ENCODE assay signal across 2 cellular contexts in genomic region chr9:126861707-126862460, GRCh38.
TF ChIP-seq lines count a peak whose summit lies in the region.

No MANE protein-coding gene starts in this region.

TF ChIP-seq in SK-N-SH, 30 proteins besides CTCF, POLR2A, EP300 and RAD21 (continued from another document):
- TF ChIP-seq, protein P1, sequence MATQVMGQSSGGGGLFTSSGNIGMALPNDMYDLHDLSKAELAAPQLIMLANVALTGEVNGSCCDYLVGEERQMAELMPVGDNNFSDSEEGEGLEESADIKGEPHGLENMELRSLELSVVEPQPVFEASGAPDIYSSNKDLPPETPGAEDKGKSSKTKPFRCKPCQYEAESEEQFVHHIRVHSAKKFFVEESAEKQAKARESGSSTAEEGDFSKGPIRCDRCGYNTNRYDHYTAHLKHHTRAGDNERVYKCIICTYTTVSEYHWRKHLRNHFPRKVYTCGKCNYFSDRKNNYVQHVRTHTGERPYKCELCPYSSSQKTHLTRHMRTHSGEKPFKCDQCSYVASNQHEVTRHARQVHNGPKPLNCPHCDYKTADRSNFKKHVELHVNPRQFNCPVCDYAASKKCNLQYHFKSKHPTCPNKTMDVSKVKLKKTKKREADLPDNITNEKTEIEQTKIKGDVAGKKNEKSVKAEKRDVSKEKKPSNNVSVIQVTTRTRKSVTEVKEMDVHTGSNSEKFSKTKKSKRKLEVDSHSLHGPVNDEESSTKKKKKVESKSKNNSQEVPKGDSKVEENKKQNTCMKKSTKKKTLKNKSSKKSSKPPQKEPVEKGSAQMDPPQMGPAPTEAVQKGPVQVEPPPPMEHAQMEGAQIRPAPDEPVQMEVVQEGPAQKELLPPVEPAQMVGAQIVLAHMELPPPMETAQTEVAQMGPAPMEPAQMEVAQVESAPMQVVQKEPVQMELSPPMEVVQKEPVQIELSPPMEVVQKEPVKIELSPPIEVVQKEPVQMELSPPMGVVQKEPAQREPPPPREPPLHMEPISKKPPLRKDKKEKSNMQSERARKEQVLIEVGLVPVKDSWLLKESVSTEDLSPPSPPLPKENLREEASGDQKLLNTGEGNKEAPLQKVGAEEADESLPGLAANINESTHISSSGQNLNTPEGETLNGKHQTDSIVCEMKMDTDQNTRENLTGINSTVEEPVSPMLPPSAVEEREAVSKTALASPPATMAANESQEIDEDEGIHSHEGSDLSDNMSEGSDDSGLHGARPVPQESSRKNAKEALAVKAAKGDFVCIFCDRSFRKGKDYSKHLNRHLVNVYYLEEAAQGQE (IDR thresholded peaks at IDR 0.05; ENCODE audit: low read depth, low read length): no peak
- TF ChIP-seq FOSL2 (IDR thresholded peaks at IDR 0.05; ENCODE audit: borderline replicate concordance, low read depth) (no peak), TCF12 (IDR thresholded peaks at IDR 0.05) (no peak), MEF2A (IDR thresholded peaks at IDR 0.05; ENCODE audit: borderline replicate concordance, low read depth) (no peak), POLR2AphosphoS5 (IDR thresholded peaks at IDR 0.05; ENCODE audit: low read depth, low read length) (no peak), FOXM1 (IDR thresholded peaks at IDR 0.05; ENCODE audit: low read depth) (no peak), NFIC (IDR thresholded peaks at IDR 0.05; ENCODE audit: borderline replicate concordance) (no peak), GABPA (IDR thresholded peaks at IDR 0.05; ENCODE audit: low read depth) (no peak), JUND (IDR thresholded peaks at IDR 0.05) (no peak), SIN3A (IDR thresholded peaks at IDR 0.05; ENCODE audit: borderline replicate concordance, low read depth, low read length) (no peak), GATA2 (CRISPR knock-in tag; IDR thresholded peaks at IDR 0.05) (no peak)
- TF ChIP-seq, protein P2, sequence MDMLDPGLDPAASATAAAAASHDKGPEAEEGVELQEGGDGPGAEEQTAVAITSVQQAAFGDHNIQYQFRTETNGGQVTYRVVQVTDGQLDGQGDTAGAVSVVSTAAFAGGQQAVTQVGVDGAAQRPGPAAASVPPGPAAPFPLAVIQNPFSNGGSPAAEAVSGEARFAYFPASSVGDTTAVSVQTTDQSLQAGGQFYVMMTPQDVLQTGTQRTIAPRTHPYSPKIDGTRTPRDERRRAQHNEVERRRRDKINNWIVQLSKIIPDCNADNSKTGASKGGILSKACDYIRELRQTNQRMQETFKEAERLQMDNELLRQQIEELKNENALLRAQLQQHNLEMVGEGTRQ (IDR thresholded peaks at IDR 0.05; ENCODE audit: borderline replicate concordance, low read depth, low read length): no peak
TF ChIP-seq in SK-N-SH: peak in this region for 0.

TF ChIP-seq in SK-N-SH treated with all-trans-retinoic acid at 6 μM for 48 hours, 23 proteins besides CTCF, POLR2A, EP300 and RAD21 (continued from another document):
- no peak for TF ChIP-seq POU6F1 (CRISPR knock-in tag; IDR thresholded peaks at IDR 0.05; ENCODE audit: borderline replicate concordance, low read depth)
- TF ChIP-seq OSR1 (CRISPR knock-in tag; IDR thresholded peaks at IDR 0.05): no peak
- no peak for TF ChIP-seq ZFP3 (CRISPR knock-in tag; IDR thresholded peaks at IDR 0.05)
- TF ChIP-seq BACH2 (CRISPR knock-in tag; IDR thresholded peaks at IDR 0.05; ENCODE audit: borderline replicate concordance): no peak
- TF ChIP-seq, protein P3, sequence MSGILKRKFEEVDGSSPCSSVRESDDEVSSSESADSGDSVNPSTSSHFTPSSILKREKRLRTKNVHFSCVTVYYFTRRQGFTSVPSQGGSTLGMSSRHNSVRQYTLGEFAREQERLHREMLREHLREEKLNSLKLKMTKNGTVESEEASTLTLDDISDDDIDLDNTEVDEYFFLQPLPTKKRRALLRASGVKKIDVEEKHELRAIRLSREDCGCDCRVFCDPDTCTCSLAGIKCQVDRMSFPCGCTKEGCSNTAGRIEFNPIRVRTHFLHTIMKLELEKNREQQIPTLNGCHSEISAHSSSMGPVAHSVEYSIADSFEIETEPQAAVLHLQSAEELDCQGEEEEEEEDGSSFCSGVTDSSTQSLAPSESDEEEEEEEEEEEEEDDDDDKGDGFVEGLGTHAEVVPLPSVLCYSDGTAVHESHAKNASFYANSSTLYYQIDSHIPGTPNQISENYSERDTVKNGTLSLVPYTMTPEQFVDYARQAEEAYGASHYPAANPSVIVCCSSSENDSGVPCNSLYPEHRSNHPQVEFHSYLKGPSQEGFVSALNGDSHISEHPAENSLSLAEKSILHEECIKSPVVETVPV (CRISPR knock-in tag; IDR thresholded peaks at IDR 0.05): no peak
- TF ChIP-seq TOX (CRISPR knock-in tag; IDR thresholded peaks at IDR 0.05; ENCODE audit: borderline replicate concordance): no peak
- TF ChIP-seq ESRRG (CRISPR knock-in tag; IDR thresholded peaks at IDR 0.05): no peak
- TF ChIP-seq ZNF565 (CRISPR knock-in tag; conservative IDR thresholded peaks at IDR 0.05; ENCODE audit: low read depth): no peak
- no peak for TF ChIP-seq GLIS3 (CRISPR knock-in tag; IDR thresholded peaks at IDR 0.05)
- no peak for TF ChIP-seq ZC3H10 (CRISPR knock-in tag; IDR thresholded peaks at IDR 0.05)
- no peak for TF ChIP-seq TCF4 (CRISPR knock-in tag; IDR thresholded peaks at IDR 0.05; ENCODE audit: borderline replicate concordance)
- TF ChIP-seq PPARA (CRISPR knock-in tag; IDR thresholded peaks at IDR 0.05; ENCODE audit: borderline replicate concordance): no peak
